ENCODE assay signal across 9 cellular contexts in genomic region chr1:14778882-14779594, GRCh38.
DNase-seq lines count a peak whose midpoint lies in the region; ATAC-seq lines count a peak whose summit lies in the region.
"Had no signal": no experiment of that assay in that cellular context is flagged by ENCODE, and none has a peak within 500 bp of the region (broad histone marks: within the 10 kb centered on the region; RNA-seq: fewer than 3 reads in every experiment).

No MANE protein-coding gene starts in this region.

- intact Hi-C loops in head of caudate nucleus (cut with DNase I): no loop called here

- in situ Hi-C loops in G401 (cut with HindIII; ENCODE audit: low sequenced_read_pairs): no loop called here

- ATAC-seq in HG03460 (IDR thresholded peaks at IDR 0.05; ENCODE audit: unreplicated experiment) (no peak), GM18498 (IDR thresholded peaks at IDR 0.05; ENCODE audit: unreplicated experiment) (no peak)
- ATAC-seq: naive thymus-derived CD4-positive, alpha-beta T cell had no signal

- DNase-seq in G401 (ENCODE audit: low spot score) (peak; percentile 23), HuH-7.5 (ENCODE audit: low spot score) (peak; percentile 21), head of caudate nucleus (peak in 35 of 42 donors; percentile 15 to 85 (median 53)), COR-L47 (lab: John Stamatoyannopoulos, UW) (no peak)
- DNase-seq in activated CD4-positive, alpha-beta T cell treated with anti-CD3 and anti-CD28 coated beads, Interleukin-2, amount 50 U/mL, for 48 hours: peak; percentile 39 to 49
- peak in 3 of 4 experiments; percentile 4 to 21 (median 9) for DNase-seq in stimulated activated CD4-positive, alpha-beta T cell treated with anti-CD3 and anti-CD28 coated beads, Interleukin-1b, Interleukin-23, amount 100 ng/mL, for 24 hours (ENCODE audit: low read depth in 4 of 4, low spot score in 1 of 4)
